ENCODE assay signal across 30 cellular contexts in the genomic region with DNA sequence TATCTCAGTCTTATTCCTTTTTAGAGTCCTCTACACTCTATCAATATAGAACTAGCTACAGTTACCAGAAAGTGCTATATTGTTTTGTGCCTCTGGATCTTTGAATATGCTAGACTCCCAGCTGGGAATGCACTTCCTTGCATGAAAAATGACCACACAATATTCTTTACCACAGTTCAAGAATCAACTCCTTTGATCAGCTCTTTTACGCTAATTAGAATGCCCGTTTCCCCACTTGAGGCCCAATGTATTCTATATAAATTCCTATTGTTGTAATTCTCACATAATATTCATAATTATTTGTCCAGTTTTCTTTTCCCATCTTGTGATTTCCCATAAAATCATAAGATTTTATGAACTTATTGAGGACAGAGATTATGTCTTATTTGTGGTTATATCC.
"Had no signal": no experiment of that assay in that cellular context is flagged by ENCODE, and none has a peak within 500 bp of the region (broad histone marks: within the 10 kb centered on the region; RNA-seq: fewer than 3 reads in every experiment).

No MANE protein-coding gene starts in this region.

- H3K79me2 ChIP-seq: hepatocyte had no signal

- H3K4me1 ChIP-seq: ascending aorta, colonic mucosa, gastroesophageal sphincter, uterus had no signal

- H3K27me3 Mint-ChIP-seq: activated naive CD4-positive, alpha-beta T cell treated with anti-CD3 and anti-CD28 coated beads, Interleukin-2, amount 10 ng/mL, durations not matched to agents 7 days and 5 days; activated naive CD8-positive, alpha-beta T cell treated with anti-CD3 and anti-CD28 coated beads, Interleukin-2, amount 10 ng/mL, durations not matched to agents 7 days and 5 days; stimulated activated naive CD8-positive, alpha-beta T cell treated with anti-CD3 and anti-CD28 coated beads, Interleukin-15, Interleukin-2, amounts not matched to agents 100 ng/mL and 50 ng/mL, for 24 hours had no signal

- H3K4me3 ChIP-seq: ascending aorta, cardiac muscle cell, colonic mucosa, gastroesophageal sphincter, hepatocyte, ovary, skin epidermis, thoracic aorta, uterus had no signal

- H3K4me3 Mint-ChIP-seq: activated naive CD4-positive, alpha-beta T cell treated with anti-CD3 and anti-CD28 coated beads, Interleukin-2, amount 10 ng/mL, durations not matched to agents 7 days and 5 days; activated naive CD8-positive, alpha-beta T cell treated with anti-CD3 and anti-CD28 coated beads, Interleukin-2, amount 10 ng/mL, durations not matched to agents 7 days and 5 days; activated T-helper 1 cell treated with anti-CD3 and anti-CD28 coated beads, Interleukin-12 subunit alpha, Interleukin-12 subunit beta, Interleukin-2, Interleukin-4 antibody, amounts not matched to agents 30 ng/mL and 10 ng/mL and 1 ng/mL, durations not matched to agents 14 hours and 24 hours and 36 hours; brain; stimulated activated effector memory CD8-positive, alpha-beta T cell treated with anti-CD3 and anti-CD28 coated beads, Interleukin-12 subunit alpha, Interleukin-12 subunit beta, amount 100 ng/mL, for 72 hours; stimulated activated naive CD8-positive, alpha-beta T cell treated with anti-CD3 and anti-CD28 coated beads, Interleukin-15, Interleukin-2, amounts not matched to agents 100 ng/mL and 50 ng/mL, for 24 hours had no signal

- H3K27me3 ChIP-seq: ascending aorta, cardiac muscle cell, colonic mucosa, gastroesophageal sphincter, hepatocyte, ovary, uterus had no signal

- H3K36me3 ChIP-seq: ascending aorta, cardiac muscle cell, colonic mucosa, gastroesophageal sphincter, ovary, thoracic aorta, uterus had no signal

- H3K36me3 Mint-ChIP-seq: brain; stimulated activated effector memory CD8-positive, alpha-beta T cell treated with anti-CD3 and anti-CD28 coated beads, Interleukin-12 subunit alpha, Interleukin-12 subunit beta, amount 100 ng/mL, for 72 hours had no signal

- H2AFZ ChIP-seq: hepatocyte had no signal

- H3K27ac Mint-ChIP-seq: activated naive CD4-positive, alpha-beta T cell treated with anti-CD3 and anti-CD28 coated beads, Interleukin-2, amount 10 ng/mL, durations not matched to agents 7 days and 5 days; activated naive CD8-positive, alpha-beta T cell treated with anti-CD3 and anti-CD28 coated beads, Interleukin-2, amount 10 ng/mL, durations not matched to agents 7 days and 5 days; activated T-helper 1 cell treated with anti-CD3 and anti-CD28 coated beads, Interleukin-12 subunit alpha, Interleukin-12 subunit beta, Interleukin-2, Interleukin-4 antibody, amounts not matched to agents 30 ng/mL and 10 ng/mL and 1 ng/mL, durations not matched to agents 14 hours and 24 hours and 36 hours; progenitor cell of endocrine pancreas; stimulated activated effector memory CD8-positive, alpha-beta T cell treated with anti-CD3 and anti-CD28 coated beads, Interleukin-12 subunit alpha, Interleukin-12 subunit beta, amount 100 ng/mL, for 72 hours; stimulated activated naive CD8-positive, alpha-beta T cell treated with anti-CD3 and anti-CD28 coated beads, Interleukin-15, Interleukin-2, amounts not matched to agents 100 ng/mL and 50 ng/mL, for 24 hours had no signal

- H3K9me3 ChIP-seq: ascending aorta, colonic mucosa, gastroesophageal sphincter, ovary, thoracic aorta, uterus had no signal

- H3K4me2 ChIP-seq: hepatocyte had no signal

- DNase-seq: activated CD4-positive, alpha-beta T cell treated with anti-CD3 and anti-CD28 coated beads for 4 hours; activated CD4-positive, alpha-beta T cell treated with anti-CD3 and anti-CD28 coated beads, Interleukin-2, amount 50 U/mL, for 4 hours; activated CD8-positive, alpha-beta memory T cell treated with anti-CD3 and anti-CD28 coated beads, Interleukin-2, amount 50 U/mL, for 4 hours; activated effector memory CD4-positive, alpha-beta T cell treated with anti-CD3 and anti-CD28 coated beads, Interleukin-2, amount 50 U/mL, for 16 hours; activated naive CD4-positive, alpha-beta T cell treated with anti-CD3 and anti-CD28 coated beads, Interleukin-2, amount 10 ng/mL, durations not matched to agents 7 days and 5 days; activated naive CD8-positive, alpha-beta T cell treated with anti-CD3 and anti-CD28 coated beads, Interleukin-2, amount 10 ng/mL, durations not matched to agents 7 days and 5 days; activated T-cell treated with anti-CD3 and anti-CD28 coated beads, Interleukin-2, amount 50 U/mL, for 1 hour; cerebellar nuclear complex; colonic mucosa; effector memory CD4-positive, alpha-beta T cell; erythroblast; left cardiac atrium; left ventricle myocardium superior; ovary; stimulated activated CD4-positive, alpha-beta T cell treated with anti-CD3 and anti-CD28 coated beads, Interleukin-12 subunit alpha, Interleukin-12 subunit beta, amount 100 ng/mL, for 4 hours; stimulated activated CD4-positive, alpha-beta T cell treated with anti-CD3 and anti-CD28 coated beads, Interleukin-4, amount 100 ng/mL, for 1 hour; T-helper 9 cell; trophoblast cell; uterus had no signal
